ENCODE assay signal across 8 cellular contexts in genomic region chr4:139084425-139085093, GRCh38.
A peak's percentile ranks its signal among the peaks of the same experiment; 100 is the strongest.
DNase-seq lines count a peak whose midpoint lies in the region; ATAC-seq and TF ChIP-seq lines count a peak whose summit lies in the region.

No MANE protein-coding gene starts in this region.

- H3K27me3 ChIP-seq in HUES6 (ENCODE audit: control insufficient read depth, insufficient read depth, low read length) (no peaks in the 10 kb centered on the region), adrenal gland (no peaks in the 10 kb centered on the region), layer of hippocampus (ENCODE audit: control insufficient read depth, insufficient read depth, low read length) (no peaks in the 10 kb centered on the region), thoracic aorta (replicated peaks; ENCODE audit: insufficient read depth) (no peaks in the 10 kb centered on the region)

- H3K27ac ChIP-seq in HUES6 (ENCODE audit: low read depth, low read length) (peak overlapping the region; percentile 68; the same call in 1 of the 2 replicates), adrenal gland (peak overlapping the region; percentile 89 to 96 (median 92)), layer of hippocampus (ENCODE audit: low read depth, low read length) (peak overlapping the region; percentile 96), thoracic aorta (peak overlapping the region; percentile 89 to 96)

- DNase-seq in D341Med (ENCODE audit: low spot score) (peak; percentile 90), adrenal gland (no peak), thoracic aorta (ENCODE audit: low spot score) (no peak), putamen (ENCODE audit: low spot score) (no peak), H4 (ENCODE audit: low spot score) (no peak)

- peak in 1 of 6 experiments; percentile 20 for TF ChIP-seq CTCF in adrenal gland (IDR thresholded peaks at IDR 0.05)
- TF ChIP-seq CTCF in thoracic aorta (IDR thresholded peaks at IDR 0.05) = no peak

- H3K4me3 ChIP-seq in HUES6 (ENCODE audit: low read depth, low read length) = peak overlapping the region; percentile 82
- H3K4me3 ChIP-seq in adrenal gland = peak overlapping the region; percentile 3 to 88 (median 80)
- H3K4me3 ChIP-seq in thoracic aorta = peak overlapping the region; percentile 83

- H3K9ac ChIP-seq in HUES6 (ENCODE audit: low read length) = peak overlapping the region; percentile 68

- TF ChIP-seq POLR2A in adrenal gland (IDR thresholded peaks at IDR 0.05) = peak in 1 of 2 donors; percentile 61

- intact Hi-C loops in adrenal gland (cut with DNase I) = loop anchor here (10.0 kb wide), 2 partner anchors 50 to 60 kb away; no protein-coding TSS in a partner anchor

- H3K4me1 ChIP-seq in HUES6 (ENCODE audit: control insufficient read depth, insufficient read depth, low read length) (peaks cover 13% of the 10 kb centered on the region), adrenal gland (replicated peaks in 1 of 2) (peaks cover 4 to 36% of the 10 kb centered on the region in 2 donors), thoracic aorta (ENCODE audit: control insufficient read depth in 1 of 2, low read depth in 2 of 2) (peaks cover 15 to 23% of the 10 kb centered on the region in 2 donors)

- H3K9me3 ChIP-seq in HUES6 (ENCODE audit: control insufficient read depth, insufficient read depth, low read depth, low read length) = no peaks in the 10 kb centered on the region
- no peaks in the 10 kb centered on the region for H3K9me3 ChIP-seq in adrenal gland (replicated peaks in 1 of 3)
- H3K9me3 ChIP-seq in thoracic aorta = no peaks in the 10 kb centered on the region

- ATAC-seq in thoracic aorta (ENCODE audit: insufficient number of reproducible peaks, low FRiP score, low read depth) (no peak), HG02885 (IDR thresholded peaks at IDR 0.05; ENCODE audit: poor library complexity, unreplicated experiment) (no peak)

- WGBS in adrenal gland, 4 donors = 0 to 1% (median 0%) methylated on average over 10 to 32 of the region's 32 CpGs

- H3K36me3 ChIP-seq in HUES6 (ENCODE audit: control insufficient read depth, insufficient read depth, low read length) = no peaks in the 10 kb centered on the region
- no peaks in the 10 kb centered on the region for H3K36me3 ChIP-seq in adrenal gland (replicated peaks in 1 of 2)
- H3K36me3 ChIP-seq in thoracic aorta = no peaks in the 10 kb centered on the region
